In the genomic region with DNA sequence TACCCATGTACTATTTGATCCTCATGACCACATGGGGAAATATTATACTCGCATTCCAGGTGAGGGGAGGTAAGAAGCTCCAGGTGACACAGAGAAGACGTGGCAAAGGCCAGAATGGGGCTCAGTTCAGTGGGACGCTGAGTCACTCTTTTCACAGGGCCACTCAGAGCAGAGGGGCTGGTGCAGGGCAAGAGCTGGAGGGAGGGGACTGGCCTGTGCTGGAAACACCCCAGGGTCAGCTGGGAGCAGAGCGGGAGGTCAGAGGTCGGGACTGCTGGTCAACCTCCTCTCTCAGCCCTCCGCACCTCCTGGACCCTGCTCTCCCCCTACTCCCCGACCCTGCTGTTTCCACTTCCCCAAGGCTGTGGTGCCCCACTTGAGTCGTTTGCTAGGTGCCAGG, we compare ENCODE assay signal across 24 cellular contexts. TPM values are rescaled to one million over a fixed set of nuclear protein-coding genes. Genes with fewer than 3 reads are reported as not detected.
DNase-seq lines count a peak whose midpoint lies in the region; ATAC-seq and TF ChIP-seq lines count a peak whose summit lies in the region.
"Had no signal": no experiment of that assay in that cellular context is flagged by ENCODE, and none has a peak within 500 bp of the region (broad histone marks: within the 10 kb centered on the region; RNA-seq: fewer than 3 reads in every experiment).

No MANE protein-coding gene starts in this region.

- WGBS in aorta, 2 donors, result 91 to 92% methylated on average over 6 to 8 of the region's 8 CpGs

- H3K9me3 ChIP-seq in CD4-positive, alpha-beta T cell (ENCODE audit: control insufficient read depth, low read length), result no peaks in the 10 kb centered on the region
- H3K9me3 ChIP-seq in aorta (ENCODE audit: control insufficient read depth, low read length), result no peaks in the 10 kb centered on the region
- H3K9me3 ChIP-seq: lower lobe of right lung, right atrium auricular region had no signal

- H3K27ac Mint-ChIP-seq in CD4-positive, alpha-beta T cell, result peak overlapping the region; percentile 55
- peak overlapping the region; percentile 50 for H3K27ac Mint-ChIP-seq in activated CD8-positive, alpha-beta T cell treated with anti-CD3 and anti-CD28 coated beads for 36 hours
- H3K27ac Mint-ChIP-seq in immature natural killer cell, result peak overlapping the region in 4 of 6 donors; percentile 0 to 59 (median 28)
- H3K27ac Mint-ChIP-seq in stimulated activated effector memory CD8-positive, alpha-beta T cell treated with anti-CD3 and anti-CD28 coated beads, Interleukin-12 subunit alpha, Interleukin-12 subunit beta, amount 100 ng/mL, for 72 hours, result peak overlapping the region; percentile 100
- H3K27ac Mint-ChIP-seq: WTC11 had no signal

- POLR2A ChIA-PET in CD4-positive, alpha-beta T cell (lab: Charles Lee), result no interaction called here
- POLR2A ChIA-PET in activated CD8-positive, alpha-beta T cell treated with anti-CD3 and anti-CD28 coated beads for 36 hours (lab: Charles Lee), result interaction anchor here (0.6 to 1.3 kb wide), 2 partner anchors 8 to 92 kb away, joined by 3 read pairs; no protein-coding TSS in a partner anchor

- intact Hi-C loops in CD4-positive, alpha-beta T cell (cut with DNase I, micrococcal nuclease), result loop anchor here in 1 of 2 experiments (5.0 kb wide), 1 partner anchor 74 kb away; no protein-coding TSS in a partner anchor
- intact Hi-C loops in activated CD8-positive, alpha-beta T cell treated with anti-CD3 and anti-CD28 coated beads for 36 hours (cut with micrococcal nuclease), result no loop called here
- intact Hi-C loops in aorta (cut with DNase I), result loop anchor here in 1 of 2 donors (5.0 kb wide), 1 partner anchor 339 kb away; no protein-coding TSS in a partner anchor

- no peaks in the 10 kb centered on the region for H3K4me1 ChIP-seq in aorta (ENCODE audit: control insufficient read depth in 1 of 2, insufficient read depth in 2 of 2, low read length in 2 of 2)

- H3K27me3 ChIP-seq in CD4-positive, alpha-beta T cell (ENCODE audit: control insufficient read depth, insufficient read depth, low read length), result no peaks in the 10 kb centered on the region
- no peaks in the 10 kb centered on the region for H3K27me3 ChIP-seq in aorta (ENCODE audit: control insufficient read depth in 1 of 2, insufficient read depth in 2 of 2, low read length in 1 of 2)
- H3K27me3 ChIP-seq: right atrium auricular region had no signal

- no peaks in the 10 kb centered on the region for H3K36me3 ChIP-seq in aorta (ENCODE audit: control insufficient read depth in 1 of 2, insufficient read depth in 2 of 2, low read length in 1 of 2)

- peak in 1 of 10 experiments; percentile 25 for DNase-seq in CD4-positive, alpha-beta T cell
- DNase-seq in activated CD8-positive, alpha-beta T cell treated with anti-CD3 and anti-CD28 coated beads for 36 hours, result no peak
- DNase-seq in immature natural killer cell (no peak), Kasumi-1 (lab: John Stamatoyannopoulos, UW) (no peak), aorta (no peak)
- DNase-seq in stimulated activated effector memory CD8-positive, alpha-beta T cell treated with anti-CD3 and anti-CD28 coated beads, Interleukin-12 subunit alpha, Interleukin-12 subunit beta, amount 100 ng/mL, for 72 hours (ENCODE audit: low spot score in 2 of 2), result no peak
- DNase-seq: activated CD4-positive, alpha-beta T cell treated with anti-CD3 and anti-CD28 coated beads, Interleukin-2, amount 50 U/mL, for 48 hours; activated naive CD4-positive, alpha-beta T cell; activated T-cell treated with anti-CD3 and anti-CD28 coated beads for 4 hours; effector CD8-positive, alpha-beta T cell; foreskin melanocyte; hippocampal formation; KBM-7; lower lobe of right lung; NCI-H2171 treated with DMSO at 0.1 percent for 48 hours; NCI-H526 treated with DMSO at 0.1 percent for 48 hours; T-helper 9 cell had no signal

- no peak overlapping the region for H3K27ac ChIP-seq in CD4-positive, alpha-beta T cell (ENCODE audit: low read depth, low read length)
- no peak overlapping the region for H3K27ac ChIP-seq in aorta (ENCODE audit: low read depth in 1 of 2, low read length in 2 of 2)
- H3K27ac ChIP-seq: lower lobe of right lung had no signal

- no peaks in the 10 kb centered on the region for H3K27me3 Mint-ChIP-seq in CD4-positive, alpha-beta T cell
- H3K27me3 Mint-ChIP-seq in activated CD8-positive, alpha-beta T cell treated with anti-CD3 and anti-CD28 coated beads for 36 hours, result no peaks in the 10 kb centered on the region
- no peaks in the 10 kb centered on the region for H3K27me3 Mint-ChIP-seq in immature natural killer cell (ENCODE audit: low read depth in 3 of 3)

- H3K36me3 Mint-ChIP-seq in CD4-positive, alpha-beta T cell (ENCODE audit: low read depth), result peaks cover 93% of the 10 kb centered on the region
- H3K36me3 Mint-ChIP-seq in activated CD8-positive, alpha-beta T cell treated with anti-CD3 and anti-CD28 coated beads for 36 hours (ENCODE audit: low read depth), result peaks cover 19% of the 10 kb centered on the region
- H3K36me3 Mint-ChIP-seq in immature natural killer cell, result peaks cover 20 to 55% (median 28%) of the 10 kb centered on the region in 3 donors
- peaks cover 62% of the 10 kb centered on the region for H3K36me3 Mint-ChIP-seq in stimulated activated effector memory CD8-positive, alpha-beta T cell treated with anti-CD3 and anti-CD28 coated beads, Interleukin-12 subunit alpha, Interleukin-12 subunit beta, amount 100 ng/mL, for 72 hours
- H3K36me3 Mint-ChIP-seq: WTC11 had no signal

- TF ChIP-seq CTCF in CD4-positive, alpha-beta T cell (IDR thresholded peaks at IDR 0.05), result no peak
- TF ChIP-seq CTCF in activated CD8-positive, alpha-beta T cell treated with anti-CD3 and anti-CD28 coated beads for 36 hours (IDR thresholded peaks at IDR 0.05), result no peak

- CTCF ChIA-PET in CD4-positive, alpha-beta T cell (lab: Charles Lee), result interaction anchor here (1.3 kb wide), 1 partner anchor 32 kb away, joined by 3 read pairs; no protein-coding TSS in a partner anchor
- CTCF ChIA-PET in activated CD8-positive, alpha-beta T cell treated with anti-CD3 and anti-CD28 coated beads for 36 hours (lab: Charles Lee), result interaction anchor here (1.2 to 9.3 kb wide), 2 partner anchors 32 kb away, joined by 5 to 115 read pairs; no protein-coding TSS in a partner anchor

- no peaks in the 10 kb centered on the region for H3K9me3 Mint-ChIP-seq in CD4-positive, alpha-beta T cell
- H3K9me3 Mint-ChIP-seq in activated CD8-positive, alpha-beta T cell treated with anti-CD3 and anti-CD28 coated beads for 36 hours, result peaks cover 7% of the 10 kb centered on the region
- no peaks in the 10 kb centered on the region for H3K9me3 Mint-ChIP-seq in immature natural killer cell
- H3K9me3 Mint-ChIP-seq in stimulated activated effector memory CD8-positive, alpha-beta T cell treated with anti-CD3 and anti-CD28 coated beads, Interleukin-12 subunit alpha, Interleukin-12 subunit beta, amount 100 ng/mL, for 72 hours, result peaks cover 3% of the 10 kb centered on the region

- ATAC-seq in CD4-positive, alpha-beta T cell (ENCODE audit: poor library complexity), result no peak
- no peak for ATAC-seq in activated CD8-positive, alpha-beta T cell treated with anti-CD3 and anti-CD28 coated beads for 36 hours
- ATAC-seq in stimulated activated effector memory CD8-positive, alpha-beta T cell treated with anti-CD3 and anti-CD28 coated beads, Interleukin-12 subunit alpha, Interleukin-12 subunit beta, amount 100 ng/mL, for 72 hours, result no peak
- ATAC-seq in GM21619 (IDR thresholded peaks at IDR 0.05; ENCODE audit: unreplicated experiment), result no peak
- ATAC-seq in aorta (ENCODE audit: low FRiP score), result no peak
- ATAC-seq: esophagus mucosa, lower lobe of right lung, WTC11 had no signal

- no peak overlapping the region for H3K4me3 ChIP-seq in aorta (ENCODE audit: low read length in 2 of 2)
- H3K4me3 ChIP-seq: lower lobe of right lung, right atrium auricular region had no signal

- H3K4me3 Mint-ChIP-seq in CD4-positive, alpha-beta T cell, result no peak overlapping the region
- H3K4me3 Mint-ChIP-seq in activated CD8-positive, alpha-beta T cell treated with anti-CD3 and anti-CD28 coated beads for 36 hours, result no peak overlapping the region
- H3K4me3 Mint-ChIP-seq in immature natural killer cell, result no peak overlapping the region
- H3K4me3 Mint-ChIP-seq in stimulated activated effector memory CD8-positive, alpha-beta T cell treated with anti-CD3 and anti-CD28 coated beads, Interleukin-12 subunit alpha, Interleukin-12 subunit beta, amount 100 ng/mL, for 72 hours, result no peak overlapping the region
- H3K4me3 Mint-ChIP-seq: WTC11 had no signal

- H3K4me1 Mint-ChIP-seq in CD4-positive, alpha-beta T cell (ENCODE audit: low read depth), result peaks cover 54% of the 10 kb centered on the region
- H3K4me1 Mint-ChIP-seq in activated CD8-positive, alpha-beta T cell treated with anti-CD3 and anti-CD28 coated beads for 36 hours (ENCODE audit: low read depth), result peaks cover 51% of the 10 kb centered on the region
- H3K4me1 Mint-ChIP-seq in immature natural killer cell, result peaks cover 44 to 47% of the 10 kb centered on the region in 2 donors
- H3K4me1 Mint-ChIP-seq in stimulated activated effector memory CD8-positive, alpha-beta T cell treated with anti-CD3 and anti-CD28 coated beads, Interleukin-12 subunit alpha, Interleukin-12 subunit beta, amount 100 ng/mL, for 72 hours, result peaks cover 63% of the 10 kb centered on the region

RNA-seq across cellular contexts. Expression of a gene that starts 12.1 kb away (rescaled TPM):
- total RNA-seq in CD4-positive, alpha-beta T cell, result 100 to 1,000 TPM; 111 to 116 TPM
- total RNA-seq in activated CD8-positive, alpha-beta T cell treated with anti-CD3 and anti-CD28 coated beads for 36 hours, result 10 to 100 TPM; 44.5 to 46.7 TPM
- polyA plus RNA-seq in immature natural killer cell (10 to 100 TPM; 32.8 to 83.5 (median 56.3) TPM), aorta (10 to 100 TPM; 40.2 to 58.8 TPM)
- 100 to 1,000 TPM in 1 of 2 donors, 10 to 100 TPM in 1; 67.7 to 113 TPM for total RNA-seq in aorta

RNA-seq across cellular contexts. Expression of a gene that starts 53.2 kb away (rescaled TPM):
- not detected for total RNA-seq in CD4-positive, alpha-beta T cell
- total RNA-seq in activated CD8-positive, alpha-beta T cell treated with anti-CD3 and anti-CD28 coated beads for 36 hours, result under 1 TPM; 0.18 TPM
- polyA plus RNA-seq in immature natural killer cell, result under 1 TPM in 2 of 3 donors, not detected in 1; 0.25 to 0.27 TPM
- total RNA-seq in aorta, result 10 to 100 TPM in 1 of 2 donors, 1 to 10 TPM in 1; 7.0 to 10.5 TPM
- polyA plus RNA-seq in aorta, result 1 to 10 TPM in 1 of 2 donors, under 1 TPM in 1; 0.82 to 1.8 TPM
- total RNA-seq: chondrocyte, HT-29, osteocyte had no signal

Comparison
In these comparisons a context has a peak if more than half of its experiments do, and no peak if none do; other contexts are left out.
1. H3K27ac Mint-ChIP-seq: peak in every context shown above with its lines; median percentile 100 in stimulated activated effector memory CD8-positive, alpha-beta T cell treated with anti-CD3 and anti-CD28 coated beads, Interleukin-12 subunit alpha, Interleukin-12 subunit beta, amount 100 ng/mL, for 72 hours; 55 in CD4-positive, alpha-beta T cell; 50 in activated CD8-positive, alpha-beta T cell treated with anti-CD3 and anti-CD28 coated beads for 36 hours; 28 in immature natural killer cell.
2. RNA of a gene that starts 53.2 kb away (total RNA-seq): 7.0 to 10.5 TPM in aorta; not detected in CD4-positive, alpha-beta T cell and 0.18 TPM in activated CD8-positive, alpha-beta T cell treated with anti-CD3 and anti-CD28 coated beads for 36 hours; every median in the first group is over 4 times any median in the second.